ENCODE assay signal across 1 cellular context in the genomic region with DNA sequence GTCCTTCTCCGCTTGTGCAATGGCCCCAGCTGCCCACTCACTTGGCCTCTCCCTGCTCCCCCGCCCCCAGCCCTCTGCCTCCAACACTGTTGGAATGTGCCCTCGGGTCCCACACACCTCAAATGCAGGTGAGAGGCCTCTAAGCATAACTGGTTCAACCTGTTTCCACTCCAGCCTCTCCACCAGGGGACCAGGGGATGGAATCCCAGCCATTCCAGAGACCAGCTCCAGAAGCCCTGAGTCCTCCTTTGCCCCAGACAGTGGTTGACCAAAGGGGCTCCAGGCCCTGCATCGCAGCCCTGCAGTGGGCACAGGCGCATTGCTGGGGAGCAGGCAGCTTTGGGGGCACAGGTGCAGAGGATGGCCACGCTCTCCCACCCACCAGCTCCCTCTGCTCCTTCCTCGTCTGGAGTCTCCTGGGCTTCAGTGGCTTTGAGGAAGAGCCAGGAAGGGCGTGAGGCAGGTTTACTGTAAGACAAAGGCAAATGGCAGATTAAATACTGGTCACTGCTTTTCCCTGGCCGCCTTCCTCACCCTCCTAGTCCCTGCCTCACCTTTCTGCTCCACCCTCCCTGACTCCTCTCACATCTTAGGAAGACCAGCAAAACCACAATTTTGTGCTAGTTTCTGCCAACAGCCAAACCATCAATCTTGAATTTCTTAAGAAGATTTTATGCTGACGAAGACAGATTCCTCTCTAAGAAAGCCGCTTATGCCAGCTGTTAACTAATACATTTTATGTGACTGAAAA.
TF ChIP-seq lines count a peak whose summit lies in the region.

No MANE protein-coding gene starts in this region.

TF ChIP-seq in WTC11, 78 proteins besides CTCF, POLR2A, EP300 and RAD21 (continued from another document):
- TF ChIP-seq, protein P1, sequence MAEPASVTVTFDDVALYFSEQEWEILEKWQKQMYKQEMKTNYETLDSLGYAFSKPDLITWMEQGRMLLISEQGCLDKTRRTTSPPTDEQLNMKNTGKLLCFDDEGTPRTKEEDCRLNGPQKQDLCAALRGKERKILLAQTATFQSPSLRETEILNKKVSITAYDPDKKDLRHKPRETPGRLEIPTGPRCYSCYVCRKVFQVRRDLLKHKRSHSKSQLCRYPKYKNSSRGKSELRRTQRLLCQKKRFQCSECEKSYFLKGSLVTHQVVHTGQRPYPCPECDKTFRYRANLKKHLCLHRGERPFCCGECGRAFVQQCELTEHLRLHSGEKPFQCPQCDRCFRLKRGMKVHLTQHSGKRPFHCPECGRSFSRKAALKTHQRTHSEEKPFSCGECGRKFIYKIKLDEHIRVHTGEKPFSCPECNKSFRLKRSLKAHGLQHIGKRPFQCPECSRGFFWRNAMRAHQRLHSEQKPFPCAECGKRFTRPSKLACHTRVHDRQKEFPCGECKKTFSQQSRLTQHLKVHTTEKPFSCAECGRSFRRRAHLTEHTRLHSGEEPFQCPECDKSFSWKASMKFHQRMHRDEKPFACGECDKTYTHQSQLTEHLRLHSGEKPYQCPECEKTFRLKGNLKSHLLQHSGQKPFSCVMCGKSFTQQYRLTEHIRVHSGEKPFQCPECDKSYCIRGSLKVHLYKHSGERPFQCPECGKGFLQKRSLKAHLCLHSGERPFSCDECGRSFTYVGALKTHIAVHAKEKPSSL (CRISPR knock-in tag; conservative IDR thresholded peaks at IDR 0.05), result 0 out of 2 replicates have a peak, but pooled peaks have one; percentile 38
- TF ChIP-seq ZNF671 (CRISPR knock-in tag; IDR thresholded peaks at IDR 0.05) (0 out of 2 replicates have a peak, but pooled peaks have one; percentile 21), NFATC4 (CRISPR knock-in tag; IDR thresholded peaks at IDR 0.05) (no peak), TEAD1 (CRISPR knock-in tag; IDR thresholded peaks at IDR 0.05) (peak; percentile 74; the same call in 1 of the 2 replicates), TEAD4 (CRISPR knock-in tag; IDR thresholded peaks at IDR 0.05) (peak; percentile 64; the same call in 1 of the 2 replicates)
TF ChIP-seq in WTC11: peak in this region for 6.
